In genomic region chr19:31841755-31842154, GRCh38 we compare ENCODE assay signal across 29 cellular contexts.
"Had no signal": no experiment of that assay in that cellular context is flagged by ENCODE, and none has a peak within 500 bp of the region (broad histone marks: within the 10 kb centered on the region; RNA-seq: fewer than 3 reads in every experiment).

No MANE protein-coding gene starts in this region.

- H3K27ac Mint-ChIP-seq: dendritic cell treated with granulocyte-macrophage colony-stimulating factor and Interleukin-4, amounts not matched to agents 40 ng/mL and 50 ng/mL, for 4 days; effector memory CD8-positive, alpha-beta T cell; endodermal cell had no signal

- H3K4me1 ChIP-seq: colonic mucosa, esophagus muscularis mucosa, esophagus squamous epithelium, foreskin keratinocyte, gastrocnemius medialis, gastroesophageal sphincter, heart left ventricle, heart right ventricle had no signal

- H3K9me3 ChIP-seq: colonic mucosa, gastrocnemius medialis had no signal

- H3K4me3 ChIP-seq: colonic mucosa, coronary artery, dorsolateral prefrontal cortex, esophagus muscularis mucosa, esophagus squamous epithelium, gastrocnemius medialis, gastroesophageal sphincter, heart left ventricle, heart right ventricle had no signal

- ATAC-seq: effector memory CD8-positive, alpha-beta T cell; esophagus mucosa; foreskin keratinocyte; gastrocnemius medialis; gastroesophageal sphincter; heart left ventricle; heart right ventricle had no signal

- H3K4me3 Mint-ChIP-seq: dendritic cell treated with granulocyte-macrophage colony-stimulating factor and Interleukin-4, amounts not matched to agents 40 ng/mL and 50 ng/mL, for 4 days; effector memory CD8-positive, alpha-beta T cell; endodermal cell had no signal

- FAIRE-seq: colon, endometrium, endothelial cell of umbilical vein, frontal cortex had no signal

- H3K27me3 ChIP-seq: colonic mucosa, esophagus squamous epithelium, foreskin keratinocyte, gastrocnemius medialis, gastroesophageal sphincter, heart left ventricle had no signal

- H3K27ac ChIP-seq: colonic mucosa, coronary artery, dorsolateral prefrontal cortex, epithelial cell of prostate, esophagus muscularis mucosa, esophagus squamous epithelium, foreskin keratinocyte, gastrocnemius medialis, gastroesophageal sphincter, heart left ventricle, heart right ventricle had no signal

- DNase-seq: colonic mucosa; cortex of kidney; dermis blood vessel endothelial cell; dorsolateral prefrontal cortex; effector CD4-positive, alpha-beta T cell; effector CD8-positive, alpha-beta T cell; effector memory CD4-positive, alpha-beta T cell; effector memory CD8-positive, alpha-beta T cell; endodermal cell; erythroblast; esophagus squamous epithelium; foreskin fibroblast; foreskin keratinocyte; foreskin melanocyte; gastrocnemius medialis; glutamatergic neuron; head of caudate nucleus; heart left ventricle; heart right ventricle had no signal

- H3K4me1 Mint-ChIP-seq: endodermal cell had no signal

- H3K36me3 ChIP-seq: colonic mucosa, esophagus muscularis mucosa, esophagus squamous epithelium, gastrocnemius medialis, gastroesophageal sphincter, heart left ventricle, heart right ventricle had no signal

- H3K27me3 Mint-ChIP-seq: dendritic cell treated with granulocyte-macrophage colony-stimulating factor and Interleukin-4, amounts not matched to agents 40 ng/mL and 50 ng/mL, for 4 days; effector memory CD8-positive, alpha-beta T cell had no signal
